ENCODE assay signal across 8 cellular contexts in the genomic region with DNA sequence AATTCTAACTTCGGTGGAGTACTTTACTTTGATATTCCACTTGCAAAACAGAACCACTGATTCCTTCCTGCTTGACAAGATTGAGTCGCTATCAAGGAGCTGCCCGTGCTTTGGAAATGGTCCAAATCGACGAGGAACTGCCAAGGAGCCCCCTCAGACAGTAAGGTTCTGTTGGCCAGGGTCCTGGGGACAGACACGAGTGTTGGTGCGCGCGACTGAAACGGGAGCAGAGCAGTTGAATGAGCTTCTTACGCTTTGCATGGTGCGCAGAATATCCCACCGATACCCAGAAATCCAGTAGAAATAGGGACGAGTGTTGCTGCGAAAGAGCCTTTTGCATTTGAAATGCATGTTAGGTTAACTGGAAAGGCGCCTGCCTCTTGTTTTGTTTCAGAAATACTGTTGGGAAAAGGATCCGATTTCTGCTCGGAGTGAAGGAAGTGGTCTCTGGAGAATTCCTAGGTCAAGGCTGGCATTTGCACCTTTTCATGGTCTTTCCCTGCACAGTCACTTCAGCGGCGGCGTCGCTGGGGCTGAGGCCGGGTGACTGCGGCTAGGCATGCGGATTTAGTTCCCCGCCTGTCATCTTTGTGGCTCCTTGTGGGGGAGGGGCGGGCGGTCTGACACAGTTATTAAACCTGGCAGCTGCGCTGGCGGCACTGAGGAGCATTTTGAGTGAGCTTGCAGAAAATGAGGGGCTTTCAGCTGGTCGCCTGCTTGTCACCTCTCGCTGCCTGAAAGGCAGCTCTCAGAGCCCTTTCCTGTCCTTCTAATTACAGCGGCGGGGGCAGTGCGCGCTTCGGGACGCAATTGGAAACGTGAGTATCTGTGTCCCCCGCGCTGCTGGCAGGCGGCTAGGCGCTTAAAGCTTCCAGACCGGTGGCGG. TPM values are rescaled to one million over a fixed set of nuclear protein-coding genes. Genes with fewer than 3 reads are reported as not detected.
DNase-seq lines count a peak whose midpoint lies in the region; ATAC-seq, FAIRE-seq and TF ChIP-seq lines count a peak whose summit lies in the region.

No MANE protein-coding gene starts in this region.

- peaks cover 19 to 37% of the 10 kb centered on the region in 2 donors for H3K27me3 Mint-ChIP-seq in stimulated activated naive B cell treated with anti-CD40 and anti-IgM and Interleukin-4, amounts not matched to agents 10 μg/mL and 1 μg/mL and 100 μg/mL, for 72 hours

- no TSS peak for BruUV-seq in endothelial cell of umbilical vein (replicated peaks; lab: Mats Ljungman, UMichigan)

- H3K4me3 ChIP-seq in endothelial cell of umbilical vein (replicated peaks in 1 of 3; ENCODE audit: insufficient read depth in 1 of 3, low read depth in 1 of 3, low read length in 3 of 3) (peak overlapping the region; percentile 8 to 63 (median 50)), muscle layer of duodenum (ENCODE audit: low read depth in 1 of 2, low read length in 2 of 2) (peak overlapping the region; percentile 68 to 96)

- peak overlapping the region; percentile 89 to 95 for H3K4me3 Mint-ChIP-seq in stimulated activated naive B cell treated with anti-CD40 and anti-IgM and Interleukin-4, amounts not matched to agents 10 μg/mL and 1 μg/mL and 100 μg/mL, for 72 hours

- H4K20me1 ChIP-seq in endothelial cell of umbilical vein (replicated peaks; ENCODE audit: control insufficient read depth, extremely low read depth, insufficient read depth, low read length) = no peaks in the 10 kb centered on the region

- POLR2A ChIA-PET in endothelial cell of umbilical vein (lab: Charles Lee) = no interaction called here

- peaks cover 0 to 1% of the 10 kb centered on the region in 2 donors for H3K36me3 Mint-ChIP-seq in stimulated activated naive B cell treated with anti-CD40 and anti-IgM and Interleukin-4, amounts not matched to agents 10 μg/mL and 1 μg/mL and 100 μg/mL, for 72 hours

- dilution Hi-C loops in endothelial cell of umbilical vein (cut with MboI; ENCODE audit: extremely low pct_ligation_motif_present, low sequenced_read_pairs) = no loop called here

- TF ChIP-seq POLR2A in endothelial cell of umbilical vein (IDR thresholded peaks at IDR 0.05; ENCODE audit: low read depth, low read length) = no peak

- peak overlapping the region; percentile 5 for H3K9ac ChIP-seq in endothelial cell of umbilical vein (replicated peaks; ENCODE audit: extremely low read depth, insufficient read depth, low read length)

- H3K27me3 ChIP-seq in endothelial cell of umbilical vein (ENCODE audit: control insufficient read depth in 2 of 2, insufficient read depth in 2 of 2, low read length in 2 of 2) (peaks cover 15 to 27% of the 10 kb centered on the region in 2 experiments), muscle layer of duodenum (ENCODE audit: low read depth, low read length) (no peaks in the 10 kb centered on the region)

- TF ChIP-seq CTCF in endothelial cell of umbilical vein (IDR thresholded peaks at IDR 0.05; ENCODE audit: extremely low read depth in 1 of 2, insufficient read depth in 1 of 2, low read depth in 1 of 2, low read length in 2 of 2) = no peak

- CTCF ChIA-PET in endothelial cell of umbilical vein (lab: Charles Lee) = interaction anchor here (1.0 to 1.9 kb wide), 3 partner anchors 10 to 141 kb away, joined by 3 to 8 read pairs (median 5); no protein-coding TSS in a partner anchor

- H3K9me3 ChIP-seq in endothelial cell of umbilical vein (replicated peaks; ENCODE audit: control insufficient read depth, insufficient read depth, low read length) (no peaks in the 10 kb centered on the region), muscle layer of duodenum (ENCODE audit: control insufficient read depth in 1 of 2, low read length in 2 of 2) (no peaks in the 10 kb centered on the region)

- no peaks in the 10 kb centered on the region for H3K9me3 Mint-ChIP-seq in stimulated activated naive B cell treated with anti-CD40 and anti-IgM and Interleukin-4, amounts not matched to agents 10 μg/mL and 1 μg/mL and 100 μg/mL, for 72 hours

- H3K4me1 Mint-ChIP-seq in stimulated activated naive B cell treated with anti-CD40 and anti-IgM and Interleukin-4, amounts not matched to agents 10 μg/mL and 1 μg/mL and 100 μg/mL, for 72 hours = peaks cover 28 to 55% of the 10 kb centered on the region in 2 donors

- no peaks in the 10 kb centered on the region for H3K9me1 ChIP-seq in endothelial cell of umbilical vein (replicated peaks; ENCODE audit: control insufficient read depth, extremely low read depth, insufficient read depth, low read length)

- no peaks in the 10 kb centered on the region for H3K79me2 ChIP-seq in endothelial cell of umbilical vein (ENCODE audit: control insufficient read depth, insufficient read depth, low read length)

- peak overlapping the region; percentile 80 for H3K4me2 ChIP-seq in endothelial cell of umbilical vein (ENCODE audit: insufficient read depth, low read length)

- peak; percentile 46 for DNase-seq in NCI-H524 treated with DMSO at 0.1 percent for 48 hours (lab: John Stamatoyannopoulos, UW)
- DNase-seq in activated CD8-positive, alpha-beta memory T cell treated with anti-CD3 and anti-CD28 coated beads, Interleukin-2, amount 50 U/mL, for 4 hours = peak; percentile 57
- DNase-seq in endothelial cell of umbilical vein (ENCODE audit: low read depth, low spot score) = peak; percentile 40
- peak; percentile 51 for DNase-seq in stimulated activated naive B cell treated with anti-CD40 and anti-IgM and Interleukin-4, amounts not matched to agents 10 μg/mL and 1 μg/mL and 100 μg/mL, for 72 hours
- no peak for DNase-seq in cortex of kidney (lab: John Stamatoyannopoulos, UW)

- peak overlapping the region; percentile 87 for H3K27ac Mint-ChIP-seq in stimulated activated naive B cell treated with anti-CD40 and anti-IgM and Interleukin-4, amounts not matched to agents 10 μg/mL and 1 μg/mL and 100 μg/mL, for 72 hours

- intact Hi-C loops in endothelial cell of umbilical vein (cut with micrococcal nuclease) = loop anchor here (2.0 to 5.0 kb wide), 2 partner anchors 70 to 315 kb away; partner anchors contain the start of gene TMEM131L

- FAIRE-seq in endothelial cell of umbilical vein (lab: Jason Lieb, UNC) = no peak

- peak; percentile 9 for ATAC-seq in GM18870 (IDR thresholded peaks at IDR 0.05; ENCODE audit: unreplicated experiment)
- peak; percentile 20 for ATAC-seq in HG03159 (IDR thresholded peaks at IDR 0.05; ENCODE audit: unreplicated experiment)
- peak; percentile 41 to 45 for ATAC-seq in stimulated activated naive B cell treated with anti-CD40 and anti-IgM and Interleukin-4, amounts not matched to agents 10 μg/mL and 1 μg/mL and 100 μg/mL, for 72 hours (replicated peaks)

- H2AFZ ChIP-seq in endothelial cell of umbilical vein (ENCODE audit: low read depth, low read length) = peak overlapping the region; percentile 84

- no peaks in the 10 kb centered on the region for H3K36me3 ChIP-seq in endothelial cell of umbilical vein (ENCODE audit: control insufficient read depth in 2 of 2, extremely low read depth in 1 of 2, insufficient read depth in 2 of 2, low read length in 2 of 2)
- no peaks in the 10 kb centered on the region for H3K36me3 ChIP-seq in muscle layer of duodenum (ENCODE audit: control insufficient read depth in 1 of 2, insufficient read depth in 2 of 2, low read length in 2 of 2)

- H3K27ac ChIP-seq in endothelial cell of umbilical vein (ENCODE audit: insufficient read depth, low read depth, low read length) (no peak overlapping the region), muscle layer of duodenum (ENCODE audit: low read length) (no peak overlapping the region)

- peaks cover 18% of the 10 kb centered on the region for H3K4me1 ChIP-seq in endothelial cell of umbilical vein (ENCODE audit: control insufficient read depth, extremely low read depth, insufficient read depth, low read length)
- H3K4me1 ChIP-seq in muscle layer of duodenum (ENCODE audit: control insufficient read depth in 1 of 2, insufficient read depth in 2 of 2, low read length in 2 of 2) = peaks cover 5 to 18% of the 10 kb centered on the region in 2 donors

TF ChIP-seq in endothelial cell of umbilical vein, 7 proteins besides CTCF, POLR2A, EP300 and RAD21:
- peak; percentile 44 for TF ChIP-seq EZH2 (IDR thresholded peaks at IDR 0.05; ENCODE audit: borderline replicate concordance, low read depth, low read length, severe bottlenecking)
- no peak for TF ChIP-seq MYC (IDR thresholded peaks at IDR 0.05; ENCODE audit: low read depth, low read length)
TF ChIP-seq in endothelial cell of umbilical vein: peak in this region for 1.

RNA-seq across cellular contexts. Expression of gene TRIM2, which starts 51.5 kb away (rescaled TPM):
- 16.4 and 19.7 TPM in 2 replicates for total RNA-seq in endothelial cell of umbilical vein
- polyA plus RNA-seq in endothelial cell of umbilical vein = 6.8 TPM in 2 replicates
- polyA plus RNA-seq in endothelial cell of umbilical vein (2011; cell fraction: cytosol; rRNA removed) = 3.7 and 4.9 TPM in 2 replicates
- 9.4 and 12.4 TPM in 2 replicates for polyA plus RNA-seq in endothelial cell of umbilical vein (2011; cell fraction: nucleus; rRNA removed)
- polyA plus RNA-seq in endothelial cell of umbilical vein (2012) = 1.9 and 4.7 TPM in 2 replicates
- polyA minus RNA-seq in endothelial cell of umbilical vein = 35.6 and 40.0 TPM in 2 replicates
- polyA minus RNA-seq in endothelial cell of umbilical vein (2011; cell fraction: cytosol; rRNA and poly(A)+ RNA removed) = 7.2 TPM
- 18.8 and 19.6 TPM in 2 replicates for polyA minus RNA-seq in endothelial cell of umbilical vein (2011; cell fraction: nucleus; rRNA and poly(A)+ RNA removed)
